In the genomic region with DNA sequence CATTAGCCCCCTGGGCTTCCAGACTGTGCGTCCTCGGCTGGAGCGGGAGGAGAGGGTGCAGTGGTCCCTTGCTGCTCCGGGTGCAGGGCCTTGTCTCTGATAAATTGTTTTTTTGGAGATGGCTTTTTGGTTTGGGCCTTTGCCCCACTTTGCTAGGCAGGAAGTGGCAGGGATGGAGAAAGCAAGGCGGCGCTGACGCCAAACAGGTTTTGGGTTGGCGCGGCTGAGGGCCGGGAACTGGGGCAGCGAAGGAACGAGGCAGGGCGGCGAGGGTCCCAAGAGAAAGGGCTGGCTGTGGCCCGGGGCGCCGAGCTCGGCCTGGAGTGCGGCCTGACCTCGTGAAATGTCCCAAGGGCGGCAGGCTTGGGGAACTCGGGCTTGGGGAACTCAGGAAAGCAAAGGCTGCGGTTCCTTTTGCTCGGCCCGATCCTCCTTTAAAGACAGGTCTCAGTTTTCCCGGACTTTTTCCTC, we compare ENCODE assay signal across 2 cellular contexts.
TF ChIP-seq lines count a peak whose summit lies in the region.

No MANE protein-coding gene starts in this region.

TF ChIP-seq in SK-N-SH, 30 proteins besides CTCF, POLR2A, EP300 and RAD21 (continued from another document):
- 0 out of 2 replicates have a peak, but pooled peaks have one; percentile 38 for TF ChIP-seq EZH2phosphoT487 (IDR thresholded peaks at IDR 0.05; ENCODE audit: borderline replicate concordance, low read depth)

TF ChIP-seq in SK-N-SH treated with all-trans-retinoic acid at 6 μM for 48 hours, 23 proteins besides CTCF, POLR2A, EP300 and RAD21 (continued from another document):
- TF ChIP-seq ZNF565 (CRISPR knock-in tag; conservative IDR thresholded peaks at IDR 0.05; ENCODE audit: low read depth), result no peak
- no peak for TF ChIP-seq SNAI2 (CRISPR knock-in tag; IDR thresholded peaks at IDR 0.05)
- TF ChIP-seq, protein P1, sequence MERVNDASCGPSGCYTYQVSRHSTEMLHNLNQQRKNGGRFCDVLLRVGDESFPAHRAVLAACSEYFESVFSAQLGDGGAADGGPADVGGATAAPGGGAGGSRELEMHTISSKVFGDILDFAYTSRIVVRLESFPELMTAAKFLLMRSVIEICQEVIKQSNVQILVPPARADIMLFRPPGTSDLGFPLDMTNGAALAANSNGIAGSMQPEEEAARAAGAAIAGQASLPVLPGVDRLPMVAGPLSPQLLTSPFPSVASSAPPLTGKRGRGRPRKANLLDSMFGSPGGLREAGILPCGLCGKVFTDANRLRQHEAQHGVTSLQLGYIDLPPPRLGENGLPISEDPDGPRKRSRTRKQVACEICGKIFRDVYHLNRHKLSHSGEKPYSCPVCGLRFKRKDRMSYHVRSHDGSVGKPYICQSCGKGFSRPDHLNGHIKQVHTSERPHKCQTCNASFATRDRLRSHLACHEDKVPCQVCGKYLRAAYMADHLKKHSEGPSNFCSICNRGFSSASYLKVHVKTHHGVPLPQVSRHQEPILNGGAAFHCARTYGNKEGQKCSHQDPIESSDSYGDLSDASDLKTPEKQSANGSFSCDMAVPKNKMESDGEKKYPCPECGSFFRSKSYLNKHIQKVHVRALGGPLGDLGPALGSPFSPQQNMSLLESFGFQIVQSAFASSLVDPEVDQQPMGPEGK (CRISPR knock-in tag; IDR thresholded peaks at IDR 0.05; ENCODE audit: borderline replicate concordance), result no peak
- TF ChIP-seq, protein P2, sequence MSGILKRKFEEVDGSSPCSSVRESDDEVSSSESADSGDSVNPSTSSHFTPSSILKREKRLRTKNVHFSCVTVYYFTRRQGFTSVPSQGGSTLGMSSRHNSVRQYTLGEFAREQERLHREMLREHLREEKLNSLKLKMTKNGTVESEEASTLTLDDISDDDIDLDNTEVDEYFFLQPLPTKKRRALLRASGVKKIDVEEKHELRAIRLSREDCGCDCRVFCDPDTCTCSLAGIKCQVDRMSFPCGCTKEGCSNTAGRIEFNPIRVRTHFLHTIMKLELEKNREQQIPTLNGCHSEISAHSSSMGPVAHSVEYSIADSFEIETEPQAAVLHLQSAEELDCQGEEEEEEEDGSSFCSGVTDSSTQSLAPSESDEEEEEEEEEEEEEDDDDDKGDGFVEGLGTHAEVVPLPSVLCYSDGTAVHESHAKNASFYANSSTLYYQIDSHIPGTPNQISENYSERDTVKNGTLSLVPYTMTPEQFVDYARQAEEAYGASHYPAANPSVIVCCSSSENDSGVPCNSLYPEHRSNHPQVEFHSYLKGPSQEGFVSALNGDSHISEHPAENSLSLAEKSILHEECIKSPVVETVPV (CRISPR knock-in tag; IDR thresholded peaks at IDR 0.05), result no peak
- TF ChIP-seq, protein P3, sequence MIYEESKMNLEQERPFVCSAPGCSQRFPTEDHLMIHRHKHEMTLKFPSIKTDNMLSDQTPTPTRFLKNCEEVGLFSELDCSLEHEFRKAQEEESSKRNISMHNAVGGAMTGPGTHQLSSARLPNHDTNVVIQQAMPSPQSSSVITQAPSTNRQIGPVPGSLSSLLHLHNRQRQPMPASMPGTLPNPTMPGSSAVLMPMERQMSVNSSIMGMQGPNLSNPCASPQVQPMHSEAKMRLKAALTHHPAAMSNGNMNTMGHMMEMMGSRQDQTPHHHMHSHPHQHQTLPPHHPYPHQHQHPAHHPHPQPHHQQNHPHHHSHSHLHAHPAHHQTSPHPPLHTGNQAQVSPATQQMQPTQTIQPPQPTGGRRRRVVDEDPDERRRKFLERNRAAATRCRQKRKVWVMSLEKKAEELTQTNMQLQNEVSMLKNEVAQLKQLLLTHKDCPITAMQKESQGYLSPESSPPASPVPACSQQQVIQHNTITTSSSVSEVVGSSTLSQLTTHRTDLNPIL (CRISPR knock-in tag; IDR thresholded peaks at IDR 0.05; ENCODE audit: low read depth), result no peak
- TF ChIP-seq ZFP30 (CRISPR knock-in tag; IDR thresholded peaks at IDR 0.05), result no peak
- TF ChIP-seq, protein P4, sequence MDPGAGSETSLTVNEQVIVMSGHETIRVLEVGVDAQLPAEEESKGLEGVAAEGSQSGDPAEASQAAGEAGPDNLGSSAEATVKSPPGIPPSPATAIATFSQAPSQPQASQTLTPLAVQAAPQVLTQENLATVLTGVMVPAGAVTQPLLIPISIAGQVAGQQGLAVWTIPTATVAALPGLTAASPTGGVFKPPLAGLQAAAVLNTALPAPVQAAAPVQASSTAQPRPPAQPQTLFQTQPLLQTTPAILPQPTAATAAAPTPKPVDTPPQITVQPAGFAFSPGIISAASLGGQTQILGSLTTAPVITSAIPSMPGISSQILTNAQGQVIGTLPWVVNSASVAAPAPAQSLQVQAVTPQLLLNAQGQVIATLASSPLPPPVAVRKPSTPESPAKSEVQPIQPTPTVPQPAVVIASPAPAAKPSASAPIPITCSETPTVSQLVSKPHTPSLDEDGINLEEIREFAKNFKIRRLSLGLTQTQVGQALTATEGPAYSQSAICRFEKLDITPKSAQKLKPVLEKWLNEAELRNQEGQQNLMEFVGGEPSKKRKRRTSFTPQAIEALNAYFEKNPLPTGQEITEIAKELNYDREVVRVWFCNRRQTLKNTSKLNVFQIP (CRISPR knock-in tag; IDR thresholded peaks at IDR 0.05; ENCODE audit: borderline replicate concordance, low read depth), result no peak
- TF ChIP-seq OSR1 (CRISPR knock-in tag; IDR thresholded peaks at IDR 0.05), result no peak
- TF ChIP-seq ZNF8 (CRISPR knock-in tag; IDR thresholded peaks at IDR 0.05), result no peak
- TF ChIP-seq RARB (CRISPR knock-in tag; IDR thresholded peaks at IDR 0.05), result no peak
- TF ChIP-seq ISL1 (CRISPR knock-in tag; IDR thresholded peaks at IDR 0.05), result no peak
- TF ChIP-seq ZNF70 (CRISPR knock-in tag; IDR thresholded peaks at IDR 0.05), result no peak
- TF ChIP-seq PPARA (CRISPR knock-in tag; IDR thresholded peaks at IDR 0.05; ENCODE audit: borderline replicate concordance), result no peak
- no peak for TF ChIP-seq ESRRG (CRISPR knock-in tag; IDR thresholded peaks at IDR 0.05)
- TF ChIP-seq ZC3H10 (CRISPR knock-in tag; IDR thresholded peaks at IDR 0.05), result no peak
- no peak for TF ChIP-seq TCF4 (CRISPR knock-in tag; IDR thresholded peaks at IDR 0.05; ENCODE audit: borderline replicate concordance)
- TF ChIP-seq, protein P5, sequence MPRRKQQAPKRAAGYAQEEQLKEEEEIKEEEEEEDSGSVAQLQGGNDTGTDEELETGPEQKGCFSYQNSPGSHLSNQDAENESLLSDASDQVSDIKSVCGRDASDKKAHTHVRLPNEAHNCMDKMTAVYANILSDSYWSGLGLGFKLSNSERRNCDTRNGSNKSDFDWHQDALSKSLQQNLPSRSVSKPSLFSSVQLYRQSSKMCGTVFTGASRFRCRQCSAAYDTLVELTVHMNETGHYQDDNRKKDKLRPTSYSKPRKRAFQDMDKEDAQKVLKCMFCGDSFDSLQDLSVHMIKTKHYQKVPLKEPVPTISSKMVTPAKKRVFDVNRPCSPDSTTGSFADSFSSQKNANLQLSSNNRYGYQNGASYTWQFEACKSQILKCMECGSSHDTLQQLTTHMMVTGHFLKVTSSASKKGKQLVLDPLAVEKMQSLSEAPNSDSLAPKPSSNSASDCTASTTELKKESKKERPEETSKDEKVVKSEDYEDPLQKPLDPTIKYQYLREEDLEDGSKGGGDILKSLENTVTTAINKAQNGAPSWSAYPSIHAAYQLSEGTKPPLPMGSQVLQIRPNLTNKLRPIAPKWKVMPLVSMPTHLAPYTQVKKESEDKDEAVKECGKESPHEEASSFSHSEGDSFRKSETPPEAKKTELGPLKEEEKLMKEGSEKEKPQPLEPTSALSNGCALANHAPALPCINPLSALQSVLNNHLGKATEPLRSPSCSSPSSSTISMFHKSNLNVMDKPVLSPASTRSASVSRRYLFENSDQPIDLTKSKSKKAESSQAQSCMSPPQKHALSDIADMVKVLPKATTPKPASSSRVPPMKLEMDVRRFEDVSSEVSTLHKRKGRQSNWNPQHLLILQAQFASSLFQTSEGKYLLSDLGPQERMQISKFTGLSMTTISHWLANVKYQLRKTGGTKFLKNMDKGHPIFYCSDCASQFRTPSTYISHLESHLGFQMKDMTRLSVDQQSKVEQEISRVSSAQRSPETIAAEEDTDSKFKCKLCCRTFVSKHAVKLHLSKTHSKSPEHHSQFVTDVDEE (CRISPR knock-in tag; IDR thresholded peaks at IDR 0.05), result no peak
- no peak for TF ChIP-seq TOX (CRISPR knock-in tag; IDR thresholded peaks at IDR 0.05; ENCODE audit: borderline replicate concordance)
- TF ChIP-seq CSDC2 (CRISPR knock-in tag; IDR thresholded peaks at IDR 0.05), result no peak
TF ChIP-seq in SK-N-SH treated with all-trans-retinoic acid at 6 μM for 48 hours: peak in this region for 0.
